In the genomic region with DNA sequence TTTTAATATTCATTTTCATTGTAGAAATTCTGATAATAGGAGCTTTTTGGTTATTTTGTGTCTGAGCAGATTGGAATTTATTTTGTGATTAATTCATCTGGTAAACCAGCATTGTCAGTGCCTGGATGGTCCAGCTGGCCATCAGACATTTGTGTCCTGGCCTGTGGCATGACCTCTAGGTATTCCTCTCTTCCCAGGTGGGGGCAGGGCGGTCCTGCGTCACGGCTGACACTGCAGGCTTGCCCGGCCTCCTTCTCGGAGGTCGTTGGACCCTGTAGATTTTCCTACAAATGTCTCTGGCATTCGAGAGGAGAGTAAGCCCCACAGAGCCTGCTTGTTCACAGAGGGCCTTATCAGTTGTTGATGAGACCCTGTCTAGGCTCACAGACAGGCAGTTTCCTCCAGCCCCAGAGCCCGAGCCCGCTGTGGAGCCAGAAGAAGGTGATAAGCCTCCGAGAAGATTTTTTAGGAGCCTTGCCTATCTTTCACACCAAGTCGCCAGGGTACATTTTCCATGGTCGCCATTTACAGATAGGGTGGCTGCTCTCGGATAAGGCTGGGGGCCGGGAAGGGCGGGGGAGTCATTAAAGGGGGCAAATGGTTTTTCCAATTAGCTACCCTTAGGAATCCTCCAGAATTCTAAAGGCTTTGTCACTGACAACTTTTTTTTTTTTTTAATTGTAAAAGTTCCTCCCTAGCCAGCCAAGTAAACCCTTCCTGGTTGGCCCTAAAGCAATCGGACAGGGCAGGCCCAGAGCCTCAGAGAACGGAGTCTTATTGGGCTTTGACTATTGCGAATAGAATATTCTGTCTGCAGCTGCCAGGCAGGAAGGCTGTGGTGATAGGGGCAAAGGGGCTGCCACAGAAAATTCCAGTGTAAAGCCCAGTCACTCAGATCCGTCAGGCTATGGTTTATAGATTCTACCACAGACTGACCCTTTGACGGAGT, we compare ENCODE assay signal across 18 cellular contexts.
"Had no signal": no experiment of that assay in that cellular context is flagged by ENCODE, and none has a peak within 500 bp of the region (broad histone marks: within the 10 kb centered on the region; RNA-seq: fewer than 3 reads in every experiment).

No MANE protein-coding gene starts in this region.

- H3K4me3 Mint-ChIP-seq: activated naive CD8-positive, alpha-beta T cell; activated T-helper 1 cell treated with anti-CD3 and anti-CD28 coated beads, Interleukin-12 subunit alpha, Interleukin-12 subunit beta, Interleukin-2, Interleukin-4 antibody, amounts not matched to agents 30 ng/mL and 10 ng/mL and 1 ng/mL, durations not matched to agents 14 hours and 24 hours and 36 hours; dendritic cell treated with granulocyte-macrophage colony-stimulating factor and Interleukin-4, amounts not matched to agents 40 ng/mL and 50 ng/mL, for 4 days; naive thymus-derived CD4-positive, alpha-beta T cell; stimulated activated memory B cell treated with anti-CD40 and anti-IgM and Interleukin-4, amounts not matched to agents 10 μg/mL and 1 μg/mL and 100 μg/mL, for 72 hours; type B pancreatic cell had no signal

- DNase-seq: effector CD8-positive, alpha-beta T cell; foreskin fibroblast; hypothalamus; kidney; naive thymus-derived CD4-positive, alpha-beta T cell; pancreas; stimulated activated CD4-positive, alpha-beta T cell treated with anti-CD3 and anti-CD28 coated beads, Interleukin-4, amount 100 ng/mL, for 4 hours; T-helper 1 cell; T-helper 9 cell; testis had no signal

- H3K27ac Mint-ChIP-seq: activated naive CD8-positive, alpha-beta T cell; activated T-helper 1 cell treated with anti-CD3 and anti-CD28 coated beads, Interleukin-12 subunit alpha, Interleukin-12 subunit beta, Interleukin-2, Interleukin-4 antibody, amounts not matched to agents 30 ng/mL and 10 ng/mL and 1 ng/mL, durations not matched to agents 14 hours and 24 hours and 36 hours; dendritic cell treated with granulocyte-macrophage colony-stimulating factor and Interleukin-4, amounts not matched to agents 40 ng/mL and 50 ng/mL, for 4 days; naive thymus-derived CD4-positive, alpha-beta T cell; stimulated activated memory B cell treated with anti-CD40 and anti-IgM and Interleukin-4, amounts not matched to agents 10 μg/mL and 1 μg/mL and 100 μg/mL, for 72 hours; type B pancreatic cell had no signal

- H3K27ac ChIP-seq: left lung, pancreas, testis had no signal

- H3K4me3 ChIP-seq: left lung, pancreas, testis had no signal

- H3K9me3 Mint-ChIP-seq: activated T-helper 1 cell treated with anti-CD3 and anti-CD28 coated beads, Interleukin-12 subunit alpha, Interleukin-12 subunit beta, Interleukin-2, Interleukin-4 antibody, amounts not matched to agents 30 ng/mL and 10 ng/mL and 1 ng/mL, durations not matched to agents 14 hours and 24 hours and 36 hours; dendritic cell treated with granulocyte-macrophage colony-stimulating factor and Interleukin-4, amounts not matched to agents 40 ng/mL and 50 ng/mL, for 4 days; naive thymus-derived CD4-positive, alpha-beta T cell; stimulated activated memory B cell treated with anti-CD40 and anti-IgM and Interleukin-4, amounts not matched to agents 10 μg/mL and 1 μg/mL and 100 μg/mL, for 72 hours had no signal

- H3K4me1 ChIP-seq: left lung, pancreas, testis had no signal

- H3K27me3 ChIP-seq: left lung, pancreas, testis had no signal

- H3K36me3 Mint-ChIP-seq: activated naive CD8-positive, alpha-beta T cell; naive thymus-derived CD4-positive, alpha-beta T cell; stimulated activated memory B cell treated with anti-CD40 and anti-IgM and Interleukin-4, amounts not matched to agents 10 μg/mL and 1 μg/mL and 100 μg/mL, for 72 hours; type B pancreatic cell had no signal

- H3K36me3 ChIP-seq: left lung, pancreas had no signal

- ATAC-seq: activated CD4-positive, CD25-positive, alpha-beta regulatory T cell treated with anti-CD3 and anti-CD28 coated beads, Interleukin-2, amount 50 U/mL, for 24 hours; left lung; naive thymus-derived CD4-positive, alpha-beta T cell; pancreas; sciatic nerve; stimulated activated memory B cell treated with anti-CD40 and anti-IgM and Interleukin-4, amounts not matched to agents 10 μg/mL and 1 μg/mL and 100 μg/mL, for 72 hours had no signal

- H3K4me1 Mint-ChIP-seq: naive thymus-derived CD4-positive, alpha-beta T cell; stimulated activated memory B cell treated with anti-CD40 and anti-IgM and Interleukin-4, amounts not matched to agents 10 μg/mL and 1 μg/mL and 100 μg/mL, for 72 hours had no signal

- H3K9me3 ChIP-seq: left lung, pancreas, testis had no signal

- H3K27me3 Mint-ChIP-seq: type B pancreatic cell had no signal
